27 cellular contexts compared by ENCODE assay signal in the genomic region with DNA sequence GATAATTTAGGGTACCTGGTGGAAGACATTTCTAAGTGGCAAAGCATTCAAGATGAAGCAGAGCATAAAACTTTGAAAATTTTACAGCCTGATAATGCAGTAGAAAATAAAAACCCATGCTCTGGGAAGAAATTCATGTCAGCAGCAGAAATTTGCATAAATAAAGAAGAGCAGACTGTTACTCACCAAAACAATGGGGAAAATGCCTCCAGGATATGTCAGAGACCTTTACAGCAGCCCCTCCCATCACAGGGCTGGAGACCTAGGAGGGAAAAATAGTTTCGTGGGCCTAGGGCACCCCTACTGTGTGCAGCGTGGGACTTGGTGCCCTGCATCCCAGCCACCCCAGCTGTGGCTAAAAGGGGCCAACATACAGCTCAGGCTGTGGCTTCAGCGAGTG. TPM values are rescaled to one million over a fixed set of nuclear protein-coding genes. Genes with fewer than 3 reads are reported as not detected.
"Had no signal": no experiment of that assay in that cellular context is flagged by ENCODE, and none has a peak within 500 bp of the region (broad histone marks: within the 10 kb centered on the region; RNA-seq: fewer than 3 reads in every experiment).

No MANE protein-coding gene starts in this region.

- H3K9me3 Mint-ChIP-seq: activated CD8-positive, alpha-beta T cell treated with anti-CD3 and anti-CD28 coated beads for 36 hours; activated naive CD8-positive, alpha-beta T cell treated with anti-CD3 and anti-CD28 coated beads, Interleukin-2, amount 10 ng/mL, durations not matched to agents 7 days and 5 days; activated T-cell treated with anti-CD3 and anti-CD28 coated beads, Interleukin-2, amount 50 U/mL, for 72 hours had no signal

- H3K27me3 ChIP-seq: adrenal gland had no signal

- H3K4me1 ChIP-seq: colonic mucosa had no signal

- H3K27ac Mint-ChIP-seq: activated CD8-positive, alpha-beta T cell treated with anti-CD3 and anti-CD28 coated beads for 36 hours; activated naive CD8-positive, alpha-beta T cell treated with anti-CD3 and anti-CD28 coated beads, Interleukin-2, amount 10 ng/mL, durations not matched to agents 7 days and 5 days; activated T-cell treated with anti-CD3 and anti-CD28 coated beads, Interleukin-2, amount 50 U/mL, for 72 hours; T-helper 17 cell had no signal

- H3K27ac ChIP-seq: adrenal gland, colonic mucosa, Peyer's patch, RWPE1, VCaP had no signal

- H3K36me3 Mint-ChIP-seq: activated naive CD8-positive, alpha-beta T cell treated with anti-CD3 and anti-CD28 coated beads, Interleukin-2, amount 10 ng/mL, durations not matched to agents 7 days and 5 days had no signal

- ATAC-seq: activated CD8-positive, alpha-beta T cell treated with anti-CD3 and anti-CD28 coated beads for 36 hours; activated T-cell treated with anti-CD3 and anti-CD28 coated beads, Interleukin-2, amount 50 U/mL, for 72 hours; T-helper 17 cell had no signal

- DNase-seq: activated CD4-positive, alpha-beta T cell treated with anti-CD3 and anti-CD28 coated beads for 4 hours; activated CD4-positive, CD25-positive, alpha-beta regulatory T cell; activated CD8-positive, alpha-beta memory T cell treated with anti-CD3 and anti-CD28 coated beads, Interleukin-2, amount 50 U/mL, for 4 hours; activated CD8-positive, alpha-beta T cell treated with anti-CD3 and anti-CD28 coated beads for 36 hours; activated naive CD4-positive, alpha-beta T cell treated with anti-CD3 and anti-CD28 coated beads, Interleukin-2, amount 50 U/mL, for 16 hours; activated naive CD8-positive, alpha-beta T cell treated with anti-CD3 and anti-CD28 coated beads, Interleukin-2, amount 10 ng/mL, durations not matched to agents 7 days and 5 days; activated T-cell treated with anti-CD3 and anti-CD28 coated beads, Interleukin-2, amount 50 U/mL, for 72 hours; adrenal gland; anterior cingulate cortex; caudate nucleus; colonic mucosa; NCI-H1092 treated with DMSO at 0.1 percent for 48 hours; NCI-H1417 treated with DMSO at 0.1 percent for 48 hours; NCI-H1694; NCI-H2029; NCI-H2107; NCI-H2171 treated with DMSO at 0.1 percent for 48 hours; NCI-H226; NCI-H69; NK-92 treated with Interleukin-12 subunit alpha and Interleukin-12 subunit beta, amount 100 ng/mL, for 24 hours; OCI-M1; Peyer's patch; Right ventricle myocardium superior; T-helper 17 cell; T1000 had no signal

- H3K4me3 Mint-ChIP-seq: activated CD8-positive, alpha-beta T cell treated with anti-CD3 and anti-CD28 coated beads for 36 hours; activated naive CD8-positive, alpha-beta T cell treated with anti-CD3 and anti-CD28 coated beads, Interleukin-2, amount 10 ng/mL, durations not matched to agents 7 days and 5 days; activated T-cell treated with anti-CD3 and anti-CD28 coated beads, Interleukin-2, amount 50 U/mL, for 72 hours; T-helper 17 cell had no signal

RNA-seq across cellular contexts. Expression of gene DKK3, which starts 5.3 kb away (rescaled TPM):
- total RNA-seq: activated CD8-positive, alpha-beta T cell treated with anti-CD3 and anti-CD28 coated beads for 36 hours had no signal
